8 cellular contexts compared by ENCODE assay signal in the genomic region with DNA sequence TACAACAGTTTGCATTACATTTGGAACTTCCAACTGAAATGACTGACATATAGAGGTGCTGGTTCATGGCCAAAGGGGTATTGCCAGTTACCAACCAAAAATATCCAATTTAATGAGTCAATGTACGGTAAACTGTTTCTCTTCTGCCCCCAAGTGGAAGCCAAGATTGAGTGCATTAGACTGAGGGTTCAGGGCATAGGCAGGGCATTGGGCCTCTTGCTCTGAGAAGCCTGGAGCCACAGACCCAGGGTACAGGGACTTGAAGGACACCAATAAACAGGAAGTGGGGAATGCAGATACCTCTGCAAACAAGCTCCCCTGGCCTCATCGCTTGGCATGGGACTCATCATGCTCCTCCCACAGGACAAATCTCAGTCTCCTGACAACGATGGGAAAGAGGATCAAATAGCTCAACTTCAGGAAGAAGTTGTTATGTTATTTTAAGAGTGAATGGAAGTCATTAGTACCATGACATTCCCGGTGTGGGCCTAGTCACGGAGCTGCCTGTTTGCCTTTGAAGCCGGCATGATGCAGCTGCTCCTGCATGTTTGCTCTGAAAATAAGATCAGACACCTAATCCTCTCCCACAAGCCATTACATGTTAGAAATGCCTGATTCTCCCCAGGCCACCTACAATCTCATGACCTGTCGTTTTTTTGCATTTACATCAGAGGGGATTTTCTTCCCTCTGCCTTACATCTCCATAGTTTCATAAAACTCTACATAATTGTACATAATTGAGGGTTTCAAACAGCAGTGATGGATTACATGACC.
DNase-seq lines count a peak whose midpoint lies in the region; ATAC-seq and TF ChIP-seq lines count a peak whose summit lies in the region.

No MANE protein-coding gene starts in this region.

- TF ChIP-seq POLR2A in esophagus muscularis mucosa (IDR thresholded peaks at IDR 0.05; ENCODE audit: low read depth) = no peak

- no peaks in the 10 kb centered on the region for H3K27me3 ChIP-seq in esophagus muscularis mucosa

- TF ChIP-seq EP300 in esophagus muscularis mucosa (IDR thresholded peaks at IDR 0.05) = no peak

- WGBS in esophagus muscularis mucosa = 57% methylated on average over 7 of the region's 7 CpGs

- intact Hi-C loops in esophagus muscularis mucosa (cut with DNase I) = no loop called here

- no peaks in the 10 kb centered on the region for H3K4me1 ChIP-seq in esophagus muscularis mucosa

- peaks cover 19% of the 10 kb centered on the region for H3K4me1 Mint-ChIP-seq in progenitor cell of endocrine pancreas (ENCODE audit: low read depth)

- TF ChIP-seq CTCF in C4-2B (conservative IDR thresholded peaks at IDR 0.05) (peak; percentile 34), progenitor cell of endocrine pancreas (IDR thresholded peaks at IDR 0.05; ENCODE audit: unreplicated experiment) (peak; percentile 51), RWPE1 (conservative IDR thresholded peaks at IDR 0.05; ENCODE audit: low read depth) (no peak), esophagus muscularis mucosa (IDR thresholded peaks at IDR 0.05) (peak in 1 of 3 experiments; percentile 9)

- DNase-seq in NCI-H2081 treated with DMSO at 0.1 percent for 48 hours (lab: John Stamatoyannopoulos, UW) (peak; percentile 47), ecto neural progenitor cell (ENCODE audit: low spot score) (peak; percentile 52), progenitor cell of endocrine pancreas (ENCODE audit: low spot score, unreplicated experiment) (no peak), RWPE1 (ENCODE audit: low spot score) (no peak), dedifferentiated amniotic fluid mesenchymal stem cell (ENCODE audit: extremely low spot score) (no peak), esophagus muscularis mucosa (ENCODE audit: extremely low spot score) (no peak)

- peaks cover 0 to 10% (median 0%) of the 10 kb centered on the region in 4 donors for H3K9me3 ChIP-seq in esophagus muscularis mucosa

- H3K27me3 Mint-ChIP-seq in progenitor cell of endocrine pancreas = no peaks in the 10 kb centered on the region

- POLR2A ChIA-PET in RWPE1 (lab: Yijun Ruan, JAX; ENCODE audit: low non-redundant PET) = no interaction called here

- peaks cover 6% of the 10 kb centered on the region for H3K9me3 Mint-ChIP-seq in progenitor cell of endocrine pancreas (ENCODE audit: low read depth)

- H3K4me3 Mint-ChIP-seq in progenitor cell of endocrine pancreas (ENCODE audit: low read depth) = no peak overlapping the region

- no peaks in the 10 kb centered on the region for H3K36me3 ChIP-seq in esophagus muscularis mucosa

- H3K4me3 ChIP-seq in esophagus muscularis mucosa = no peak overlapping the region

- no peak overlapping the region for H3K27ac Mint-ChIP-seq in progenitor cell of endocrine pancreas

- H3K36me3 Mint-ChIP-seq in progenitor cell of endocrine pancreas (ENCODE audit: insufficient read depth) = no peaks in the 10 kb centered on the region

- CTCF ChIA-PET in RWPE1 (lab: Yijun Ruan, JAX) = interaction anchor here (0.5 to 1.2 kb wide), 4 partner anchors 10 to 1805 kb away, joined by 3 to 6 read pairs (median 4); partner anchors contain the start of gene PARM1

- H3K27ac ChIP-seq in C4-2B = no peak overlapping the region
- no peak overlapping the region for H3K27ac ChIP-seq in RWPE1
- no peak overlapping the region for H3K27ac ChIP-seq in esophagus muscularis mucosa (replicated peaks in 1 of 4)

- ATAC-seq in GM21367 (IDR thresholded peaks at IDR 0.05; ENCODE audit: unreplicated experiment) = peak; percentile 62

Comparison
In these comparisons a context has a peak if more than half of its experiments do, and no peak if none do; other contexts are left out.
1. DNase-seq: peak in NCI-H2081 treated with DMSO at 0.1 percent for 48 hours (single experiment) and ecto neural progenitor cell (single experiment); none in progenitor cell of endocrine pancreas (single experiment), RWPE1 (single experiment), dedifferentiated amniotic fluid mesenchymal stem cell (single experiment) and esophagus muscularis mucosa (single experiment).